In genomic region chr11:56906683-56907148, GRCh38 we compare ENCODE assay signal across 15 cellular contexts.
"Had no signal": no experiment of that assay in that cellular context is flagged by ENCODE, and none has a peak within 500 bp of the region (broad histone marks: within the 10 kb centered on the region; RNA-seq: fewer than 3 reads in every experiment).

No MANE protein-coding gene starts in this region.

- H3K4me1 ChIP-seq: heart right ventricle, lower lobe of right lung had no signal

- FAIRE-seq: colon had no signal

- H3K4me3 ChIP-seq: heart right ventricle, lower lobe of right lung had no signal

- H3K27me3 ChIP-seq: heart right ventricle had no signal

- ATAC-seq: activated CD4-positive, alpha-beta T cell treated with anti-CD3 and anti-CD28 coated beads for 36 hours; activated CD8-positive, alpha-beta memory T cell treated with anti-CD3 and anti-CD28 coated beads, Interleukin-2, amount 10 ng/mL, durations not matched to agents 7 days and 5 days; heart right ventricle; left cardiac atrium; lower lobe of right lung; stimulated activated naive B cell treated with anti-CD40 and anti-IgM and Interleukin-4, amounts not matched to agents 10 μg/mL and 1 μg/mL and 100 μg/mL, for 72 hours; WTC11 had no signal

- H3K9me3 ChIP-seq: lower lobe of right lung had no signal

- DNase-seq: activated CD4-positive, alpha-beta memory T cell treated with anti-CD3 and anti-CD28 coated beads for 36 hours; activated CD4-positive, alpha-beta T cell treated with anti-CD3 and anti-CD28 coated beads for 36 hours; activated CD8-positive, alpha-beta memory T cell treated with anti-CD3 and anti-CD28 coated beads, Interleukin-2, amount 10 ng/mL, durations not matched to agents 7 days and 5 days; activated naive CD4-positive, alpha-beta T cell; activated naive CD8-positive, alpha-beta T cell treated with anti-CD3 and anti-CD28 coated beads for 36 hours; amniotic stem cell; central memory CD4-positive, alpha-beta T cell; heart right ventricle; left cardiac atrium; lower lobe of right lung; nephron progenitor cell; nucleus accumbens; stimulated activated naive B cell treated with anti-CD40 and anti-IgM and Interleukin-4, amounts not matched to agents 10 μg/mL and 1 μg/mL and 100 μg/mL, for 72 hours had no signal

- H3K27ac ChIP-seq: heart right ventricle, lower lobe of right lung had no signal

- H3K36me3 ChIP-seq: heart right ventricle, lower lobe of right lung had no signal
